13 cellular contexts compared by ENCODE assay signal in the genomic region with DNA sequence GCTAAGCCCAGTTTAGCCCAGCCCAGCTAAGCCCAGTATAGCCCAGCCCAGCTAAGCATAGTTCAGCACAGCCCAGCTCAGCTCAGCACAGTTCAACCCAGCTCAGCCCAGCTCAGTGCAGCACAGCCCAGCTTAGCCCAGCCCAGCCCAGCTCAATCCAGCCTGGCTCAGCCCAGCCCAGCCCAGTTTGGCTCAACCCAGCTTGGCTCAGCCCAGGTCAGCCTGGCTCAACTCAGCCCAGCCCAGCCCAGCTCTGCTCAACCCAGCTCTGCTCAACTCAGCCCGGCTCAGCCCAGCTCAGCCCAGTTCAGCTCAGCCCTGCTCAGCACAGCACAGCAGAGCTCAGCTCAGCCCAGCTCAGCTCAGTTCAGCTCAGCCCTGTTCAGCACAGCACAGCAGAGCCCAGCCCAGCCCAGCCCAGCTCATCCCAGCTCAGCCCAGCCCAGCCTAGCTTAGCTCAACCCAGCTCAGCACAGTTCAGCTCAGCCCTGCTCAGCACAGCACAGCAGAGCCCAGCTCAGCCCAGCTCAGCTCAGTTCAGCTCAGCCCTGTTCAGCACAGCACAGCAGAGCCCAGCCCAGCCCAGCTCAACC.
DNase-seq lines count a peak whose midpoint lies in the region; ATAC-seq and TF ChIP-seq lines count a peak whose summit lies in the region.
"Had no signal": no experiment of that assay in that cellular context is flagged by ENCODE, and none has a peak within 500 bp of the region (broad histone marks: within the 10 kb centered on the region; RNA-seq: fewer than 3 reads in every experiment).

No MANE protein-coding gene starts in this region.

- H3K9me3 ChIP-seq in T-helper 17 cell (ENCODE audit: control insufficient read depth, low read length, poor library complexity, severe bottlenecking) (no peaks in the 10 kb centered on the region), iPS-18c (ENCODE audit: control insufficient read depth, insufficient read depth, low read length) (peaks cover 75% of the 10 kb centered on the region), testis (no peaks in the 10 kb centered on the region)

- H3K4me3 ChIP-seq in iPS-18c (ENCODE audit: insufficient read depth, low read depth, low read length) (peak overlapping the region; percentile 6; the same call in 1 of the 2 replicates), testis (no peak overlapping the region)

- no peaks in the 10 kb centered on the region for H3K27me3 ChIP-seq in testis

- peaks cover 81% of the 10 kb centered on the region for H3K4me1 Mint-ChIP-seq in activated naive CD4-positive, alpha-beta T cell treated with anti-CD3 and anti-CD28 coated beads, Interleukin-2, amount 10 ng/mL, durations not matched to agents 7 days and 5 days
- peaks cover 2% of the 10 kb centered on the region for H3K4me1 Mint-ChIP-seq in T-helper 17 cell

- no peak for TF ChIP-seq POLR2A in testis (IDR thresholded peaks at IDR 0.05)

- 64% methylated on average over 1 of the region's 1 CpG; no CpG with 5 or more reads in 1 of the 2 donors for WGBS in testis, 2 donors

- intact Hi-C loops in testis (cut with DNase I; ENCODE audit: low total_unique reads), result no loop called here

- H3K4me3 Mint-ChIP-seq in activated naive CD4-positive, alpha-beta T cell treated with anti-CD3 and anti-CD28 coated beads, Interleukin-2, amount 10 ng/mL, durations not matched to agents 7 days and 5 days, result peak overlapping the region; percentile 85
- no peak overlapping the region for H3K4me3 Mint-ChIP-seq in T-helper 17 cell
- H3K4me3 Mint-ChIP-seq: dendritic cell treated with granulocyte-macrophage colony-stimulating factor and Interleukin-4, amounts not matched to agents 40 ng/mL and 50 ng/mL, for 4 days had no signal

- no peaks in the 10 kb centered on the region for H3K4me1 ChIP-seq in testis

- H3K27me3 Mint-ChIP-seq in activated naive CD4-positive, alpha-beta T cell treated with anti-CD3 and anti-CD28 coated beads, Interleukin-2, amount 10 ng/mL, durations not matched to agents 7 days and 5 days, result peaks cover 20% of the 10 kb centered on the region
- H3K27me3 Mint-ChIP-seq in T-helper 17 cell, result peaks cover 25% of the 10 kb centered on the region

- peak overlapping the region; percentile 97 for H3K27ac Mint-ChIP-seq in activated naive CD4-positive, alpha-beta T cell treated with anti-CD3 and anti-CD28 coated beads, Interleukin-2, amount 10 ng/mL, durations not matched to agents 7 days and 5 days
- no peak overlapping the region for H3K27ac Mint-ChIP-seq in T-helper 17 cell
- H3K27ac Mint-ChIP-seq: dendritic cell treated with granulocyte-macrophage colony-stimulating factor and Interleukin-4, amounts not matched to agents 40 ng/mL and 50 ng/mL, for 4 days had no signal

- CTCF ChIA-PET in activated naive CD4-positive, alpha-beta T cell treated with anti-CD3 and anti-CD28 coated beads, Interleukin-2, amount 10 ng/mL, durations not matched to agents 7 days and 5 days (lab: Charles Lee), result interaction anchor here (1.2 to 1.5 kb wide), 2 partner anchors 91 to 560 kb away, joined by 3 read pairs; no protein-coding TSS in a partner anchor

- peak; percentile 80 for DNase-seq in activated naive CD4-positive, alpha-beta T cell treated with anti-CD3 and anti-CD28 coated beads, Interleukin-2, amount 10 ng/mL, durations not matched to agents 7 days and 5 days
- DNase-seq in activated naive CD4-positive, alpha-beta T cell treated with Interleukin-2 at 50 U/mL for 16 hours, result no peak
- peak in 1 of 3 donors; percentile 10 for DNase-seq in T-helper 17 cell
- peak; percentile 9 for DNase-seq in testis
- DNase-seq in SKM-1 (lab: John Stamatoyannopoulos, UW; ENCODE audit: unreplicated experiment), result no peak
- DNase-seq: HCEC 1CT; NCI-H2029; stimulated activated CD4-positive, alpha-beta T cell treated with anti-CD3 and anti-CD28 coated beads, Interleukin-4, amount 100 ng/mL, for 1 hour had no signal

- H3K36me3 Mint-ChIP-seq in activated naive CD4-positive, alpha-beta T cell treated with anti-CD3 and anti-CD28 coated beads, Interleukin-2, amount 10 ng/mL, durations not matched to agents 7 days and 5 days, result peaks cover 50% of the 10 kb centered on the region
- H3K36me3 Mint-ChIP-seq in T-helper 17 cell (ENCODE audit: low read depth), result no peaks in the 10 kb centered on the region
- H3K36me3 Mint-ChIP-seq: activated naive CD4-positive, alpha-beta T cell treated with anti-CD3 and anti-CD28 coated beads, Interleukin-2, amount 50 U/mL, for 72 hours had no signal

- H3K36me3 ChIP-seq in testis (ENCODE audit: low read depth, missing control alignments), result no peaks in the 10 kb centered on the region

- no peaks in the 10 kb centered on the region for H3K9me3 Mint-ChIP-seq in activated naive CD4-positive, alpha-beta T cell treated with anti-CD3 and anti-CD28 coated beads, Interleukin-2, amount 10 ng/mL, durations not matched to agents 7 days and 5 days
- H3K9me3 Mint-ChIP-seq: activated naive CD4-positive, alpha-beta T cell treated with anti-CD3 and anti-CD28 coated beads, Interleukin-2, amount 50 U/mL, for 72 hours; dendritic cell treated with granulocyte-macrophage colony-stimulating factor and Interleukin-4, amounts not matched to agents 40 ng/mL and 50 ng/mL, for 4 days had no signal

- peak; percentile 33 for ATAC-seq in T-helper 17 cell
- ATAC-seq in HG03097 (IDR thresholded peaks at IDR 0.05; ENCODE audit: low FRiP score, unreplicated experiment), result no peak
- ATAC-seq in GM19455 (IDR thresholded peaks at IDR 0.05; ENCODE audit: unreplicated experiment), result no peak
- ATAC-seq: activated naive CD4-positive, alpha-beta T cell treated with anti-CD3 and anti-CD28 coated beads, Interleukin-2, amount 50 U/mL, for 72 hours had no signal

- TF ChIP-seq CTCF in testis (IDR thresholded peaks at IDR 0.05), result no peak

- H3K27ac ChIP-seq in testis, result no peak overlapping the region

Comparison
In these comparisons a context has a peak if more than half of its experiments do, and no peak if none do; other contexts are left out.
1. DNase-seq: peak in activated naive CD4-positive, alpha-beta T cell treated with anti-CD3 and anti-CD28 coated beads, Interleukin-2, amount 10 ng/mL, durations not matched to agents 7 days and 5 days (single experiment) and testis (single experiment); none in activated naive CD4-positive, alpha-beta T cell treated with Interleukin-2 at 50 U/mL for 16 hours (single experiment) and SKM-1 (single experiment).